Comparison of ENCODE assay signal across 8 cellular contexts in the genomic region with DNA sequence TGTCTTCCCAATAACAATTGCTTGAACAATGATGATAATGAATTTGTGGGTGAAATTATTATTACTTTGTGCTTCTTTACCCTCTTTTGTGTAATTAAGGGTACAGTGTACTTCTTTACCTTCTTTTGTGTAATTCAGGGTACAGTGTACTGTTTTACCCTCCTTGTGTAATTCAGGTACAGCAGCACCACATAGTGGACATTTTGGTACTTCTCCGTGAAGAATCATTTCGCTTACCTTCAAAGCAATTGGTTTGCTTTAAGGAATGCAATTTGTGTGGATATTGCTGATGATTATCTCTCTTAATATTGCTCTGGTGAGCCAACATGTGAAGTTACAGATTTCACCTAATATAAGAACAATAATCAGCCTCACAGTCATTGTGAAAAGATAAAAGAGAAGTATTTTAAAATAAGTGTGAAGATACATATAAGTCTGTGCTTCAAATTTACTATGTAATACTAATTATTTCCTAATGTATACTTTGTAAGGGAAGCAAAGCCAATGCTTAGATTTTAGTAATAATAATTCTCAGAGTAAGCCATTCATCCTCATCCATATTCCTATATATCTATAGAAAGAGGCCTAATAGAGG.
DNase-seq lines count a peak whose midpoint lies in the region; ATAC-seq and TF ChIP-seq lines count a peak whose summit lies in the region.

No MANE protein-coding gene starts in this region.

- peak; percentile 47 for DNase-seq in D341Med (ENCODE audit: low spot score)
- DNase-seq in NCI-H2171 treated with DMSO at 0.1 percent for 48 hours (lab: John Stamatoyannopoulos, UW), result peak; percentile 18
- DNase-seq in astrocyte of the spinal cord (ENCODE audit: low read depth, low spot score), result peak; percentile 74
- DNase-seq in inferior parietal cortex (ENCODE audit: extremely low spot score), result peak; percentile 73
- DNase-seq in stromal cell of bone marrow (ENCODE audit: low read depth), result peak; percentile 36
- DNase-seq in GOT3 (lab: John Stamatoyannopoulos, UW), result no peak

- H3K4me3 ChIP-seq in astrocyte of the spinal cord (ENCODE audit: low read depth, low read length), result no peak overlapping the region

- in situ Hi-C loops in astrocyte of the spinal cord (cut with HindIII; ENCODE audit: low sequenced_read_pairs), result no loop called here

- peak; percentile 70 for ATAC-seq in GM18520 (IDR thresholded peaks at IDR 0.05; ENCODE audit: unreplicated experiment)
- peak; percentile 50 for ATAC-seq in HG03045 (IDR thresholded peaks at IDR 0.05; ENCODE audit: unreplicated experiment)

- TF ChIP-seq CTCF in astrocyte of the spinal cord (IDR thresholded peaks at IDR 0.05; ENCODE audit: low read depth, low read length), result peak; percentile 66
